ENCODE assay signal across 17 cellular contexts in the genomic region with DNA sequence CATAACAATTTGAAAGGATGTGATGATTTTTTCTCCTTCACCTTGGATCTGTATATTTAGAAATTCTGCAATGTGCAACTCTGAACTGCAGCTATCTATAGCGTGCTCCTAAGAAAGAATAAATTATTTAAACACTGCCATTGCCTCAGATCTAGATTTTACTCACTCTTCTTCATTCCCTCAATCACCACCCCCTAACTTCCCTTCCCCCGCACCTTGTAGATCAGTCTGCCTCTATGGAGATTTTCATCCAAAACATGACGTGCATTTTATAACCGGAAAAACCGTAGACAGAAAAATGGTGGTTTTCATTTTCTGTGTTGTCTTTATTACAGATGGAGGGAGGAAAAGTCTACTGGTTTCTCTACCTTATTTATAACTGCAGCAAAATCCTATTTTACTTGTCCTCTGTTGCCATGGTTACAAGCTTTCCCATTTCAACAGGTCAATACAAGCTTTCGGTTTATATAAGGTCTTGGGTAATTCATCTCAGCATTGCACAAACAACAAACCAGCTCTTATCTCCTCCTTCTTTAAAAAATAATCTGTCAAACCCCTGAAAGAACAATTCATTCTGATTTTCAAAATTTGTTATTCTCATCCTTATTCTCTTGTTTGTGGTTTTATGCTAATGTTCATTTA.
DNase-seq lines count a peak whose midpoint lies in the region; TF ChIP-seq lines count a peak whose summit lies in the region.
"Had no signal": no experiment of that assay in that cellular context is flagged by ENCODE, and none has a peak within 500 bp of the region (broad histone marks: within the 10 kb centered on the region; RNA-seq: fewer than 3 reads in every experiment).

No MANE protein-coding gene starts in this region.

- H2BK15ac ChIP-seq in neuronal stem cell (ENCODE audit: low read length): no peak overlapping the region

- DNase-seq in DMS 273 (lab: John Stamatoyannopoulos, UW; ENCODE audit: unreplicated experiment): peak; percentile 19
- no peak for DNase-seq in DMS 273 treated with DMSO at 0.1 percent for 48 hours (lab: John Stamatoyannopoulos, UW)
- DNase-seq in NOMO-1 (lab: John Stamatoyannopoulos, UW; ENCODE audit: unreplicated experiment in 2 of 2): peak; percentile 47 to 96
- DNase-seq in choroid plexus epithelial cell (ENCODE audit: low read depth): peak; percentile 6
- no peak for DNase-seq in neuronal stem cell (ENCODE audit: low spot score)
- no peak for DNase-seq in HUDEP-2 (lab: John Stamatoyannopoulos, UW; ENCODE audit: unreplicated experiment in 76 of 76)
- no peak for DNase-seq in DMS114 treated with DMSO at 0.1 percent for 48 hours (lab: John Stamatoyannopoulos, UW; ENCODE audit: unreplicated experiment)
- DNase-seq in stimulated activated CD4-positive, alpha-beta T cell treated with anti-CD3 and anti-CD28 coated beads, Interleukin-4, amount 100 ng/mL, for 4 hours: no peak
- DNase-seq: activated T-cell treated with anti-CD3 and anti-CD28 coated beads for 4 hours; GOT3; naive thymus-derived CD8-positive, alpha-beta T cell; NCI-H1105 treated with DMSO at 0.1 percent for 48 hours; stimulated activated naive CD4-positive, alpha-beta T cell; upper lobe of right lung had no signal

- no peak overlapping the region for H3K18ac ChIP-seq in neuronal stem cell (ENCODE audit: low read length)

- peak overlapping the region; percentile 46 for H2AFZ ChIP-seq in neuronal stem cell (ENCODE audit: low read length)

- no peak overlapping the region for H3K4me3 ChIP-seq in choroid plexus epithelial cell (ENCODE audit: low read depth, low read length)
- H3K4me3 ChIP-seq in neuronal stem cell (ENCODE audit: low read length in 2 of 2): no peak overlapping the region
- H3K4me3 ChIP-seq: BLaER1 treated with 17β-estradiol and CSF1 and Interleukin-3, amounts not matched to agents 10 nM and 100 nM; upper lobe of right lung had no signal

- H3K79me1 ChIP-seq in neuronal stem cell (ENCODE audit: low read depth, low read length): no peaks in the 10 kb centered on the region

- H3K27ac ChIP-seq in neuronal stem cell (replicated peaks; ENCODE audit: low read length): no peak overlapping the region
- H3K27ac ChIP-seq: 22Rv1; BLaER1 treated with 17β-estradiol and CSF1 and Interleukin-3, amounts not matched to agents 10 nM and 100 nM; brain microvascular endothelial cell; upper lobe of right lung had no signal

- no peak overlapping the region for H3K23ac ChIP-seq in neuronal stem cell (ENCODE audit: low read depth, low read length, poor library complexity)

- H3K14ac ChIP-seq in neuronal stem cell (ENCODE audit: low read length): no peak overlapping the region

- H3K27me3 ChIP-seq in neuronal stem cell (ENCODE audit: control insufficient read depth in 3 of 3, insufficient read depth in 3 of 3, low read depth in 1 of 3, low read length in 3 of 3): no peaks in the 10 kb centered on the region
- H3K27me3 ChIP-seq: BLaER1 treated with 17β-estradiol and CSF1 and Interleukin-3, amounts not matched to agents 10 nM and 100 nM; brain microvascular endothelial cell; upper lobe of right lung had no signal

- H3K4me2 ChIP-seq in neuronal stem cell (ENCODE audit: insufficient read depth, low read length, poor library complexity, severe bottlenecking): no peak overlapping the region
- H3K4me2 ChIP-seq: BLaER1 treated with 17β-estradiol and CSF1 and Interleukin-3, amounts not matched to agents 10 nM and 100 nM had no signal

- H4K91ac ChIP-seq in neuronal stem cell (ENCODE audit: low read depth, low read length, poor library complexity): no peak overlapping the region

- no peak overlapping the region for H3K9ac ChIP-seq in neuronal stem cell (ENCODE audit: low read depth, low read length, poor library complexity)
- H3K9ac ChIP-seq: BLaER1 treated with 17β-estradiol and CSF1 and Interleukin-3, amounts not matched to agents 10 nM and 100 nM had no signal

- no peak overlapping the region for H2AK5ac ChIP-seq in neuronal stem cell (ENCODE audit: low read depth, low read length)

- WGBS in neuronal stem cell (ENCODE audit: extremely low coverage in 2 of 2, insufficient read length in 2 of 2, insufficient replicate concordance in 1 of 2), 2 donors: no CpG with 5 or more reads among the region's 6 CpGs

- no peak overlapping the region for H4K8ac ChIP-seq in neuronal stem cell (ENCODE audit: low read depth, low read length)

- H2BK120ac ChIP-seq in neuronal stem cell (ENCODE audit: low read depth, low read length): no peak overlapping the region

- H3K9me3 ChIP-seq in neuronal stem cell (replicated peaks in 1 of 2; ENCODE audit: control insufficient read depth in 2 of 2, insufficient read depth in 1 of 2, low read depth in 1 of 2, low read length in 2 of 2): no peaks in the 10 kb centered on the region
- H3K9me3 ChIP-seq: upper lobe of right lung had no signal

- no peak overlapping the region for H3K4ac ChIP-seq in neuronal stem cell (ENCODE audit: low read length)

- H2BK5ac ChIP-seq in neuronal stem cell (ENCODE audit: low read length): no peak overlapping the region

- no peaks in the 10 kb centered on the region for H3K36me3 ChIP-seq in neuronal stem cell (replicated peaks in 1 of 2; ENCODE audit: control insufficient read depth in 2 of 2, insufficient read depth in 2 of 2, low read length in 2 of 2)
- H3K36me3 ChIP-seq: BLaER1 treated with 17β-estradiol and CSF1 and Interleukin-3, amounts not matched to agents 10 nM and 100 nM; brain microvascular endothelial cell; upper lobe of right lung had no signal

- no peak overlapping the region for H2BK12ac ChIP-seq in neuronal stem cell (ENCODE audit: low read length)

- peaks cover 5 to 8% of the 10 kb centered on the region in 2 donors for H3K4me1 ChIP-seq in neuronal stem cell (ENCODE audit: control insufficient read depth in 2 of 2, insufficient read depth in 1 of 2, low read depth in 1 of 2, low read length in 2 of 2)
- H3K4me1 ChIP-seq: BLaER1 treated with 17β-estradiol and CSF1 and Interleukin-3, amounts not matched to agents 10 nM and 100 nM; upper lobe of right lung had no signal

- TF ChIP-seq CTCF in choroid plexus epithelial cell (conservative IDR thresholded peaks at IDR 0.05; ENCODE audit: low read depth, low read length): no peak

Comparison
In these comparisons a context has a peak if more than half of its experiments do, and no peak if none do; other contexts are left out.
1. DNase-seq: peak in DMS 273 (single experiment), NOMO-1 (2 of 2) and choroid plexus epithelial cell (single experiment); none in DMS 273 treated with DMSO at 0.1 percent for 48 hours (single experiment), neuronal stem cell (single experiment), HUDEP-2 (0 of 76), DMS114 treated with DMSO at 0.1 percent for 48 hours (single experiment) and stimulated activated CD4-positive, alpha-beta T cell treated with anti-CD3 and anti-CD28 coated beads, Interleukin-4, amount 100 ng/mL, for 4 hours (0 of 2).